28 cellular contexts compared by ENCODE assay signal in genomic region chr12:23127701-23128100, GRCh38.
"Had no signal": no experiment of that assay in that cellular context is flagged by ENCODE, and none has a peak within 500 bp of the region (broad histone marks: within the 10 kb centered on the region; RNA-seq: fewer than 3 reads in every experiment).

No MANE protein-coding gene starts in this region.

- H3K36me3 ChIP-seq: esophagus squamous epithelium, gastrocnemius medialis, heart right ventricle, left lung, lower lobe of right lung had no signal

- H3K4me3 Mint-ChIP-seq: dendritic cell treated with granulocyte-macrophage colony-stimulating factor and Interleukin-4, amounts not matched to agents 40 ng/mL and 50 ng/mL, for 4 days; effector memory CD8-positive, alpha-beta T cell; endodermal cell; mesothelial cell of epicardium; naive B cell; naive thymus-derived CD8-positive, alpha-beta T cell had no signal

- ATAC-seq: effector memory CD8-positive, alpha-beta T cell; esophagus mucosa; gastrocnemius medialis; heart right ventricle; left cardiac atrium; left lung; left ventricle myocardium superior; lower lobe of right lung; mucosa of descending colon; naive thymus-derived CD8-positive, alpha-beta T cell had no signal

- H3K27me3 Mint-ChIP-seq: dendritic cell treated with granulocyte-macrophage colony-stimulating factor and Interleukin-4, amounts not matched to agents 40 ng/mL and 50 ng/mL, for 4 days; naive thymus-derived CD8-positive, alpha-beta T cell had no signal

- FAIRE-seq: endometrium, islet of Langerhans, keratinocyte had no signal

- H3K4me1 ChIP-seq: esophagus squamous epithelium, gastrocnemius medialis, heart right ventricle, left lung, lower lobe of right lung had no signal

- H3K4me1 Mint-ChIP-seq: mesothelial cell of epicardium, naive B cell had no signal

- H3K9me3 ChIP-seq: esophagus squamous epithelium, gastrocnemius medialis, left lung, lower lobe of right lung, mucosa of descending colon had no signal

- DNase-seq: cortex of kidney; effector CD8-positive, alpha-beta T cell; effector memory CD8-positive, alpha-beta T cell; endodermal cell; erythroblast; esophagus squamous epithelium; foreskin fibroblast; foreskin melanocyte; gastrocnemius medialis; glutamatergic neuron; head of caudate nucleus; heart right ventricle; hippocampal formation; left cardiac atrium; left lung; left ventricle myocardium superior; lower lobe of right lung; mesenchymal stem cell; mucosa of descending colon; naive B cell; naive thymus-derived CD8-positive, alpha-beta T cell had no signal

- H3K36me3 Mint-ChIP-seq: mesothelial cell of epicardium; naive B cell; naive thymus-derived CD8-positive, alpha-beta T cell had no signal

- H3K27ac ChIP-seq: epithelial cell of prostate, esophagus squamous epithelium, gastrocnemius medialis, heart right ventricle, left lung, lower lobe of right lung had no signal

- H3K27me3 ChIP-seq: esophagus squamous epithelium, gastrocnemius medialis, heart right ventricle, left lung had no signal

- H3K9me3 Mint-ChIP-seq: effector memory CD8-positive, alpha-beta T cell; endodermal cell; mesothelial cell of epicardium; naive thymus-derived CD8-positive, alpha-beta T cell had no signal

- H3K27ac Mint-ChIP-seq: dendritic cell treated with granulocyte-macrophage colony-stimulating factor and Interleukin-4, amounts not matched to agents 40 ng/mL and 50 ng/mL, for 4 days; effector memory CD8-positive, alpha-beta T cell; mesothelial cell of epicardium; naive B cell; naive thymus-derived CD8-positive, alpha-beta T cell had no signal

- H3K4me3 ChIP-seq: esophagus squamous epithelium, gastrocnemius medialis, heart right ventricle, left lung, lower lobe of right lung, mucosa of descending colon had no signal
